In the genomic region with DNA sequence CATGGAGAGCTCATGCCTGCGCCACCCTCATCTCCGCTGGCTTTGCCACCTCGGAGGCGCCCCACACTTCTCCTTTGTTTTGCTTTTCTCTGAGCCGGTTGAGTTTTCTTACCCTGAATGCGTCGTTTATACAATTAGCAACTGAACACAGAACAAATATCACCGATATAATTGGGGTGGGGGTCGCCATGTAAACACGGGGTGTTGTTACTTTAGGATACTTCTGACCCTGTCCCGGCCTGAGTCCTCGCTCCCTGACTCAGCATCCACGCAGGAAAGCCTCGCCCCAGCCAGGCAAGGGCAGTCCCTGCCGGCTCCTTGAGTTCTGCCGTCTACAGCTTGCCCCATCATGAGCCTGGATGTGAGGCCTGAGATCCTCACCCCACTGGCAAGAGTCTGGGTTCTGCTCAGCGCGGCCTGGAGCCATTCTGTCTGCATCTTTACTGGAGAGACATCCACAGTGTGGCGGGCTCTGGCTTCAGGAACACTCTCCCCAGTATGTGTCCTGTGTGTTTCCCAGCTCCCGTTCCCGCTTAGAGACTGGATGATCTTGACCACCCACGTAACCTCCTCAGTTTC, we compare ENCODE assay signal across 1 cellular context.
TF ChIP-seq lines count a peak whose summit lies in the region.

No MANE protein-coding gene starts in this region.

TF ChIP-seq in HepG2, 621 proteins besides CTCF, POLR2A, EP300 and RAD21:
- no peak for TF ChIP-seq ZNF749 (CRISPR knock-in tag; IDR thresholded peaks at IDR 0.05; ENCODE audit: borderline replicate concordance)
- no peak for TF ChIP-seq HOXA5 (CRISPR knock-in tag; IDR thresholded peaks at IDR 0.05)
- TF ChIP-seq KDM3A (CRISPR knock-in tag; IDR thresholded peaks at IDR 0.05; ENCODE audit: low read depth) = no peak
- TF ChIP-seq, protein P1, sequence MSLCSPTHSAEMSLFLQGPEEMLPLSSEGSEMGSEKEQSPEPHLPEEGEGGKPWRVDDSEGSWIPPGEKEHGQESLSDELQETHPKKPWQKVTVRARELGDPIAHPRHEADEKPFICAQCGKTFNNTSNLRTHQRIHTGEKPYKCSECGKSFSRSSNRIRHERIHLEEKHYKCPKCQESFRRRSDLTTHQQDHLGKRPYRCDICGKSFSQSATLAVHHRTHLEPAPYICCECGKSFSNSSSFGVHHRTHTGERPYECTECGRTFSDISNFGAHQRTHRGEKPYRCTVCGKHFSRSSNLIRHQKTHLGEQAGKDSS (CRISPR knock-in tag; IDR thresholded peaks at IDR 0.05; ENCODE audit: borderline replicate concordance, low read depth) = no peak
- TF ChIP-seq ZNF773 (CRISPR knock-in tag; IDR thresholded peaks at IDR 0.05; ENCODE audit: borderline replicate concordance) = no peak
- TF ChIP-seq, protein P2, sequence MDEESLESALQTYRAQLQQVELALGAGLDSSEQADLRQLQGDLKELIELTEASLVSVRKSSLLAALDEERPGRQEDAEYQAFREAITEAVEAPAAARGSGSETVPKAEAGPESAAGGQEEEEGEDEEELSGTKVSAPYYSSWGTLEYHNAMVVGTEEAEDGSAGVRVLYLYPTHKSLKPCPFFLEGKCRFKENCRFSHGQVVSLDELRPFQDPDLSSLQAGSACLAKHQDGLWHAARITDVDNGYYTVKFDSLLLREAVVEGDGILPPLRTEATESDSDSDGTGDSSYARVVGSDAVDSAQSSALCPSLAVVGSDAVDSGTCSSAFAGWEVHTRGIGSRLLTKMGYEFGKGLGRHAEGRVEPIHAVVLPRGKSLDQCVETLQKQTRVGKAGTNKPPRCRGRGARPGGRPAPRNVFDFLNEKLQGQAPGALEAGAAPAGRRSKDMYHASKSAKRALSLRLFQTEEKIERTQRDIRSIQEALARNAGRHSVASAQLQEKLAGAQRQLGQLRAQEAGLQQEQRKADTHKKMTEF (CRISPR knock-in tag; IDR thresholded peaks at IDR 0.05) = no peak
- no peak for TF ChIP-seq MEIS2 (CRISPR knock-in tag; IDR thresholded peaks at IDR 0.05)
- TF ChIP-seq, protein P3, sequence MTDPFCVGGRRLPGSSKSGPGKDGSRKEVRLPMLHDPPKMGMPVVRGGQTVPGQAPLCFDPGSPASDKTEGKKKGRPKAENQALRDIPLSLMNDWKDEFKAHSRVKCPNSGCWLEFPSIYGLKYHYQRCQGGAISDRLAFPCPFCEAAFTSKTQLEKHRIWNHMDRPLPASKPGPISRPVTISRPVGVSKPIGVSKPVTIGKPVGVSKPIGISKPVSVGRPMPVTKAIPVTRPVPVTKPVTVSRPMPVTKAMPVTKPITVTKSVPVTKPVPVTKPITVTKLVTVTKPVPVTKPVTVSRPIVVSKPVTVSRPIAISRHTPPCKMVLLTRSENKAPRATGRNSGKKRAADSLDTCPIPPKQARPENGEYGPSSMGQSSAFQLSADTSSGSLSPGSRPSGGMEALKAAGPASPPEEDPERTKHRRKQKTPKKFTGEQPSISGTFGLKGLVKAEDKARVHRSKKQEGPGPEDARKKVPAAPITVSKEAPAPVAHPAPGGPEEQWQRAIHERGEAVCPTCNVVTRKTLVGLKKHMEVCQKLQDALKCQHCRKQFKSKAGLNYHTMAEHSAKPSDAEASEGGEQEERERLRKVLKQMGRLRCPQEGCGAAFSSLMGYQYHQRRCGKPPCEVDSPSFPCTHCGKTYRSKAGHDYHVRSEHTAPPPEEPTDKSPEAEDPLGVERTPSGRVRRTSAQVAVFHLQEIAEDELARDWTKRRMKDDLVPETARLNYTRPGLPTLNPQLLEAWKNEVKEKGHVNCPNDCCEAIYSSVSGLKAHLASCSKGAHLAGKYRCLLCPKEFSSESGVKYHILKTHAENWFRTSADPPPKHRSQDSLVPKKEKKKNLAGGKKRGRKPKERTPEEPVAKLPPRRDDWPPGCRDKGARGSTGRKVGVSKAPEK (CRISPR knock-in tag; IDR thresholded peaks at IDR 0.05; ENCODE audit: borderline replicate concordance) = no peak
- TF ChIP-seq PTBP1 (IDR thresholded peaks at IDR 0.05; ENCODE audit: low read depth, low read length, poor library complexity, severe bottlenecking) = no peak
- no peak for TF ChIP-seq ZNF569 (CRISPR knock-in tag; IDR thresholded peaks at IDR 0.05; ENCODE audit: borderline replicate concordance)
- no peak for TF ChIP-seq FOXM1 (CRISPR knock-in tag; IDR thresholded peaks at IDR 0.05)
- TF ChIP-seq RFX3 (CRISPR knock-in tag; IDR thresholded peaks at IDR 0.05) = no peak
TF ChIP-seq in HepG2: peak in this region for 0.
